Comparison of ENCODE assay signal across 1 cellular context in the genomic region with DNA sequence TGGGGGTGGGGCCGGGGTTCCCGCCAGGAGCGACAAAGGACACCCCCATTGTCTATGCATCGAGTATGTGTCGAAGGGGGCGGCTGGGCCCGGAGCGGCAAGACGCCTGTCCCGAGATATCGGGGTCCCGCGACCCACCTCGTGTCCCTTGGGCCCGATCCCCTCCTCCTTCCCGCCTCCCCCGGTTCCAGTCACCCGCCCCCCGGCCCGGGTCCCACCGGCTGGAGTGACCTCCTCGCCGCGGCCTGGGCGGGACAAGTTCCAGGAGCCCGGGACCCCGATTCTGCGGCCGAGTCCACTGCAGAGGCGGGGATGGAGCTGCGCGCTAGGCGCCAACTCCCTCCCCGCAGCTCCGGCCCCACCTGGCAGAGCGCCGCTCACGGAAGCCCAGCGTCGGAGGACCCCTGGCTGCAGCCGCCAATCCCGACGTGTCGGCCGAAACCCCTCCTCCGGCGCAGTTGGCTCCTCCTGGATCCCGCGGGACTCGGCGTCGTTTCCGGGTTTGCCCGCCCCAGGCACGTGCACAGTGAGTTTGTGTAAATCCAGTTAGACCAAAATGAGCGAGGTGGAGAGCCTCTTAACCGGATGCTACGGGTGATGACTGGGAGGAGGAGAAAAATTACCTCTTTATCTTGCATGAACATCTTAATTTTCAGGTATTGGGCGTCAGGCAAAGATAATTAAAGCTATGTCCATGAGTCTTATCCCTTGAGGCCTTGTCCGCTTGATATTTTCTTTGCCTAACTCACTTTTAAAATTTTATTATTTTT.
TF ChIP-seq lines count a peak whose summit lies in the region.

A gene (minus strand): TSS at position 434 of the 770 bp plus-strand sequence. CDS start 493 bp downstream, outside the sequence.

TF ChIP-seq in GM12878, 131 proteins besides CTCF, POLR2A, EP300 and RAD21 (continued from another document):
- TF ChIP-seq, protein P1, sequence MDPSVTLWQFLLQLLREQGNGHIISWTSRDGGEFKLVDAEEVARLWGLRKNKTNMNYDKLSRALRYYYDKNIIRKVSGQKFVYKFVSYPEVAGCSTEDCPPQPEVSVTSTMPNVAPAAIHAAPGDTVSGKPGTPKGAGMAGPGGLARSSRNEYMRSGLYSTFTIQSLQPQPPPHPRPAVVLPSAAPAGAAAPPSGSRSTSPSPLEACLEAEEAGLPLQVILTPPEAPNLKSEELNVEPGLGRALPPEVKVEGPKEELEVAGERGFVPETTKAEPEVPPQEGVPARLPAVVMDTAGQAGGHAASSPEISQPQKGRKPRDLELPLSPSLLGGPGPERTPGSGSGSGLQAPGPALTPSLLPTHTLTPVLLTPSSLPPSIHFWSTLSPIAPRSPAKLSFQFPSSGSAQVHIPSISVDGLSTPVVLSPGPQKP (IDR thresholded peaks at IDR 0.05; ENCODE audit: low read depth, low read length) = no peak
- TF ChIP-seq, protein P2, sequence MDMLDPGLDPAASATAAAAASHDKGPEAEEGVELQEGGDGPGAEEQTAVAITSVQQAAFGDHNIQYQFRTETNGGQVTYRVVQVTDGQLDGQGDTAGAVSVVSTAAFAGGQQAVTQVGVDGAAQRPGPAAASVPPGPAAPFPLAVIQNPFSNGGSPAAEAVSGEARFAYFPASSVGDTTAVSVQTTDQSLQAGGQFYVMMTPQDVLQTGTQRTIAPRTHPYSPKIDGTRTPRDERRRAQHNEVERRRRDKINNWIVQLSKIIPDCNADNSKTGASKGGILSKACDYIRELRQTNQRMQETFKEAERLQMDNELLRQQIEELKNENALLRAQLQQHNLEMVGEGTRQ (IDR thresholded peaks at IDR 0.05; ENCODE audit: borderline replicate concordance, low read depth, low read length) = peak; percentile 39; the same call in 1 of the 2 replicates
- TF ChIP-seq ETV6 (conservative IDR thresholded peaks at IDR 0.05 in 1 of 2, IDR thresholded peaks at IDR 0.05 in 1 of 2; ENCODE audit: borderline replicate concordance in 1 of 2, low read depth in 1 of 2) = 0 out of 4 replicates have a peak, but pooled peaks of 1 of the 2 experiments have one; percentile 16
- TF ChIP-seq, protein P3, sequence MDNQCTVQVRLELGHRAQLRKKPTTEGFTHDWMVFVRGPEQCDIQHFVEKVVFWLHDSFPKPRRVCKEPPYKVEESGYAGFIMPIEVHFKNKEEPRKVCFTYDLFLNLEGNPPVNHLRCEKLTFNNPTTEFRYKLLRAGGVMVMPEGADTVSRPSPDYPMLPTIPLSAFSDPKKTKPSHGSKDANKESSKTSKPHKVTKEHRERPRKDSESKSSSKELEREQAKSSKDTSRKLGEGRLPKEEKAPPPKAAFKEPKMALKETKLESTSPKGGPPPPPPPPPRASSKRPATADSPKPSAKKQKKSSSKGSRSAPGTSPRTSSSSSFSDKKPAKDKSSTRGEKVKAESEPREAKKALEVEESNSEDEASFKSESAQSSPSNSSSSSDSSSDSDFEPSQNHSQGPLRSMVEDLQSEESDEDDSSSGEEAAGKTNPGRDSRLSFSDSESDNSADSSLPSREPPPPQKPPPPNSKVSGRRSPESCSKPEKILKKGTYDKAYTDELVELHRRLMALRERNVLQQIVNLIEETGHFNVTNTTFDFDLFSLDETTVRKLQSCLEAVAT (IDR thresholded peaks at IDR 0.05) = peak; percentile 71
- 0 out of 3 replicates have a peak, but pooled peaks have one; percentile 35 for TF ChIP-seq POU2F2 (IDR thresholded peaks at IDR 0.05; ENCODE audit: borderline replicate concordance, low read depth, low read length)
- TF ChIP-seq ATF7 (IDR thresholded peaks at IDR 0.05; ENCODE audit: low read depth) = 0 out of 2 replicates have a peak, but pooled peaks have one; percentile 20
- peak; percentile 23 for TF ChIP-seq SP1 (IDR thresholded peaks at IDR 0.05; ENCODE audit: low read depth, low read length)
- peak; percentile 53; the same call in 1 of the 2 replicates for TF ChIP-seq TCF12 (IDR thresholded peaks at IDR 0.05; ENCODE audit: low read depth, low read length)
- peak; percentile 55 for TF ChIP-seq HCFC1 (IDR thresholded peaks at IDR 0.05; ENCODE audit: low read length)
- 0 out of 2 replicates have a peak, but pooled peaks have one; percentile 51 for TF ChIP-seq PML (IDR thresholded peaks at IDR 0.05; ENCODE audit: low read length)
- TF ChIP-seq ZNF217 (IDR thresholded peaks at IDR 0.05) = no peak
- TF ChIP-seq, protein P4, sequence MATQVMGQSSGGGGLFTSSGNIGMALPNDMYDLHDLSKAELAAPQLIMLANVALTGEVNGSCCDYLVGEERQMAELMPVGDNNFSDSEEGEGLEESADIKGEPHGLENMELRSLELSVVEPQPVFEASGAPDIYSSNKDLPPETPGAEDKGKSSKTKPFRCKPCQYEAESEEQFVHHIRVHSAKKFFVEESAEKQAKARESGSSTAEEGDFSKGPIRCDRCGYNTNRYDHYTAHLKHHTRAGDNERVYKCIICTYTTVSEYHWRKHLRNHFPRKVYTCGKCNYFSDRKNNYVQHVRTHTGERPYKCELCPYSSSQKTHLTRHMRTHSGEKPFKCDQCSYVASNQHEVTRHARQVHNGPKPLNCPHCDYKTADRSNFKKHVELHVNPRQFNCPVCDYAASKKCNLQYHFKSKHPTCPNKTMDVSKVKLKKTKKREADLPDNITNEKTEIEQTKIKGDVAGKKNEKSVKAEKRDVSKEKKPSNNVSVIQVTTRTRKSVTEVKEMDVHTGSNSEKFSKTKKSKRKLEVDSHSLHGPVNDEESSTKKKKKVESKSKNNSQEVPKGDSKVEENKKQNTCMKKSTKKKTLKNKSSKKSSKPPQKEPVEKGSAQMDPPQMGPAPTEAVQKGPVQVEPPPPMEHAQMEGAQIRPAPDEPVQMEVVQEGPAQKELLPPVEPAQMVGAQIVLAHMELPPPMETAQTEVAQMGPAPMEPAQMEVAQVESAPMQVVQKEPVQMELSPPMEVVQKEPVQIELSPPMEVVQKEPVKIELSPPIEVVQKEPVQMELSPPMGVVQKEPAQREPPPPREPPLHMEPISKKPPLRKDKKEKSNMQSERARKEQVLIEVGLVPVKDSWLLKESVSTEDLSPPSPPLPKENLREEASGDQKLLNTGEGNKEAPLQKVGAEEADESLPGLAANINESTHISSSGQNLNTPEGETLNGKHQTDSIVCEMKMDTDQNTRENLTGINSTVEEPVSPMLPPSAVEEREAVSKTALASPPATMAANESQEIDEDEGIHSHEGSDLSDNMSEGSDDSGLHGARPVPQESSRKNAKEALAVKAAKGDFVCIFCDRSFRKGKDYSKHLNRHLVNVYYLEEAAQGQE (IDR thresholded peaks at IDR 0.05; ENCODE audit: low read depth, low read length) = no peak
- TF ChIP-seq, protein P5, sequence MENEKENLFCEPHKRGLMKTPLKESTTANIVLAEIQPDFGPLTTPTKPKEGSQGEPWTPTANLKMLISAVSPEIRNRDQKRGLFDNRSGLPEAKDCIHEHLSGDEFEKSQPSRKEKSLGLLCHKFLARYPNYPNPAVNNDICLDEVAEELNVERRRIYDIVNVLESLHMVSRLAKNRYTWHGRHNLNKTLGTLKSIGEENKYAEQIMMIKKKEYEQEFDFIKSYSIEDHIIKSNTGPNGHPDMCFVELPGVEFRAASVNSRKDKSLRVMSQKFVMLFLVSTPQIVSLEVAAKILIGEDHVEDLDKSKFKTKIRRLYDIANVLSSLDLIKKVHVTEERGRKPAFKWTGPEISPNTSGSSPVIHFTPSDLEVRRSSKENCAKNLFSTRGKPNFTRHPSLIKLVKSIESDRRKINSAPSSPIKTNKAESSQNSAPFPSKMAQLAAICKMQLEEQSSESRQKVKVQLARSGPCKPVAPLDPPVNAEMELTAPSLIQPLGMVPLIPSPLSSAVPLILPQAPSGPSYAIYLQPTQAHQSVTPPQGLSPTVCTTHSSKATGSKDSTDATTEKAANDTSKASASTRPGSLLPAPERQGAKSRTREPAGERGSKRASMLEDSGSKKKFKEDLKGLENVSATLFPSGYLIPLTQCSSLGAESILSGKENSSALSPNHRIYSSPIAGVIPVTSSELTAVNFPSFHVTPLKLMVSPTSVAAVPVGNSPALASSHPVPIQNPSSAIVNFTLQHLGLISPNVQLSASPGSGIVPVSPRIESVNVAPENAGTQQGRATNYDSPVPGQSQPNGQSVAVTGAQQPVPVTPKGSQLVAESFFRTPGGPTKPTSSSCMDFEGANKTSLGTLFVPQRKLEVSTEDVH (IDR thresholded peaks at IDR 0.05; ENCODE audit: low read depth, partially characterized antibody) = no peak
- TF ChIP-seq MEF2B (IDR thresholded peaks at IDR 0.05; ENCODE audit: partially characterized antibody, poor library complexity, severe bottlenecking) = peak; percentile 76
- TF ChIP-seq RUNX3 (IDR thresholded peaks at IDR 0.05; ENCODE audit: low read length) = peak; percentile 32; the same call in 1 of the 2 replicates
- TF ChIP-seq EED (IDR thresholded peaks at IDR 0.05; ENCODE audit: low read depth) = no peak
- peak; percentile 100 for TF ChIP-seq BHLHE40 (IDR thresholded peaks at IDR 0.05; ENCODE audit: borderline replicate concordance in 1 of 2, low read depth in 2 of 2, low read length in 1 of 2)
- TF ChIP-seq, protein P6, sequence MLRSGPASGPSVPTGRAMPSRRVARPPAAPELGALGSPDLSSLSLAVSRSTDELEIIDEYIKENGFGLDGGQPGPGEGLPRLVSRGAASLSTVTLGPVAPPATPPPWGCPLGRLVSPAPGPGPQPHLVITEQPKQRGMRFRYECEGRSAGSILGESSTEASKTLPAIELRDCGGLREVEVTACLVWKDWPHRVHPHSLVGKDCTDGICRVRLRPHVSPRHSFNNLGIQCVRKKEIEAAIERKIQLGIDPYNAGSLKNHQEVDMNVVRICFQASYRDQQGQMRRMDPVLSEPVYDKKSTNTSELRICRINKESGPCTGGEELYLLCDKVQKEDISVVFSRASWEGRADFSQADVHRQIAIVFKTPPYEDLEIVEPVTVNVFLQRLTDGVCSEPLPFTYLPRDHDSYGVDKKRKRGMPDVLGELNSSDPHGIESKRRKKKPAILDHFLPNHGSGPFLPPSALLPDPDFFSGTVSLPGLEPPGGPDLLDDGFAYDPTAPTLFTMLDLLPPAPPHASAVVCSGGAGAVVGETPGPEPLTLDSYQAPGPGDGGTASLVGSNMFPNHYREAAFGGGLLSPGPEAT (IDR thresholded peaks at IDR 0.05; ENCODE audit: low read depth) = no peak
- peak; percentile 56; the same call in 1 of the 2 replicates for TF ChIP-seq CREM (IDR thresholded peaks at IDR 0.05; ENCODE audit: low read depth)
- TF ChIP-seq POLR2AphosphoS5 (IDR thresholded peaks at IDR 0.05; ENCODE audit: low read length) = peak; percentile 85
- TF ChIP-seq, protein P7, sequence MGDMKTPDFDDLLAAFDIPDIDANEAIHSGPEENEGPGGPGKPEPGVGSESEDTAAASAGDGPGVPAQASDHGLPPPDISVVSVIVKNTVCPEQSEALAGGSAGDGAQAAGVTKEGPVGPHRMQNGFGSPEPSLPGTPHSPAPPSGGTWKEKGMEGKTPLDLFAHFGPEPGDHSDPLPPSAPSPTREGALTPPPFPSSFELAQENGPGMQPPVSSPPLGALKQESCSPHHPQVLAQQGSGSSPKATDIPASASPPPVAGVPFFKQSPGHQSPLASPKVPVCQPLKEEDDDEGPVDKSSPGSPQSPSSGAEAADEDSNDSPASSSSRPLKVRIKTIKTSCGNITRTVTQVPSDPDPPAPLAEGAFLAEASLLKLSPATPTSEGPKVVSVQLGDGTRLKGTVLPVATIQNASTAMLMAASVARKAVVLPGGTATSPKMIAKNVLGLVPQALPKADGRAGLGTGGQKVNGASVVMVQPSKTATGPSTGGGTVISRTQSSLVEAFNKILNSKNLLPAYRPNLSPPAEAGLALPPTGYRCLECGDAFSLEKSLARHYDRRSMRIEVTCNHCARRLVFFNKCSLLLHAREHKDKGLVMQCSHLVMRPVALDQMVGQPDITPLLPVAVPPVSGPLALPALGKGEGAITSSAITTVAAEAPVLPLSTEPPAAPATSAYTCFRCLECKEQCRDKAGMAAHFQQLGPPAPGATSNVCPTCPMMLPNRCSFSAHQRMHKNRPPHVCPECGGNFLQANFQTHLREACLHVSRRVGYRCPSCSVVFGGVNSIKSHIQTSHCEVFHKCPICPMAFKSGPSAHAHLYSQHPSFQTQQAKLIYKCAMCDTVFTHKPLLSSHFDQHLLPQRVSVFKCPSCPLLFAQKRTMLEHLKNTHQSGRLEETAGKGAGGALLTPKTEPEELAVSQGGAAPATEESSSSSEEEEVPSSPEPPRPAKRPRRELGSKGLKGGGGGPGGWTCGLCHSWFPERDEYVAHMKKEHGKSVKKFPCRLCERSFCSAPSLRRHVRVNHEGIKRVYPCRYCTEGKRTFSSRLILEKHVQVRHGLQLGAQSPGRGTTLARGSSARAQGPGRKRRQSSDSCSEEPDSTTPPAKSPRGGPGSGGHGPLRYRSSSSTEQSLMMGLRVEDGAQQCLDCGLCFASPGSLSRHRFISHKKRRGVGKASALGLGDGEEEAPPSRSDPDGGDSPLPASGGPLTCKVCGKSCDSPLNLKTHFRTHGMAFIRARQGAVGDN (IDR thresholded peaks at IDR 0.05) = peak; percentile 81
- TF ChIP-seq CREB1 (IDR thresholded peaks at IDR 0.05; ENCODE audit: low read depth) = peak; percentile 79
- TF ChIP-seq, protein P8, sequence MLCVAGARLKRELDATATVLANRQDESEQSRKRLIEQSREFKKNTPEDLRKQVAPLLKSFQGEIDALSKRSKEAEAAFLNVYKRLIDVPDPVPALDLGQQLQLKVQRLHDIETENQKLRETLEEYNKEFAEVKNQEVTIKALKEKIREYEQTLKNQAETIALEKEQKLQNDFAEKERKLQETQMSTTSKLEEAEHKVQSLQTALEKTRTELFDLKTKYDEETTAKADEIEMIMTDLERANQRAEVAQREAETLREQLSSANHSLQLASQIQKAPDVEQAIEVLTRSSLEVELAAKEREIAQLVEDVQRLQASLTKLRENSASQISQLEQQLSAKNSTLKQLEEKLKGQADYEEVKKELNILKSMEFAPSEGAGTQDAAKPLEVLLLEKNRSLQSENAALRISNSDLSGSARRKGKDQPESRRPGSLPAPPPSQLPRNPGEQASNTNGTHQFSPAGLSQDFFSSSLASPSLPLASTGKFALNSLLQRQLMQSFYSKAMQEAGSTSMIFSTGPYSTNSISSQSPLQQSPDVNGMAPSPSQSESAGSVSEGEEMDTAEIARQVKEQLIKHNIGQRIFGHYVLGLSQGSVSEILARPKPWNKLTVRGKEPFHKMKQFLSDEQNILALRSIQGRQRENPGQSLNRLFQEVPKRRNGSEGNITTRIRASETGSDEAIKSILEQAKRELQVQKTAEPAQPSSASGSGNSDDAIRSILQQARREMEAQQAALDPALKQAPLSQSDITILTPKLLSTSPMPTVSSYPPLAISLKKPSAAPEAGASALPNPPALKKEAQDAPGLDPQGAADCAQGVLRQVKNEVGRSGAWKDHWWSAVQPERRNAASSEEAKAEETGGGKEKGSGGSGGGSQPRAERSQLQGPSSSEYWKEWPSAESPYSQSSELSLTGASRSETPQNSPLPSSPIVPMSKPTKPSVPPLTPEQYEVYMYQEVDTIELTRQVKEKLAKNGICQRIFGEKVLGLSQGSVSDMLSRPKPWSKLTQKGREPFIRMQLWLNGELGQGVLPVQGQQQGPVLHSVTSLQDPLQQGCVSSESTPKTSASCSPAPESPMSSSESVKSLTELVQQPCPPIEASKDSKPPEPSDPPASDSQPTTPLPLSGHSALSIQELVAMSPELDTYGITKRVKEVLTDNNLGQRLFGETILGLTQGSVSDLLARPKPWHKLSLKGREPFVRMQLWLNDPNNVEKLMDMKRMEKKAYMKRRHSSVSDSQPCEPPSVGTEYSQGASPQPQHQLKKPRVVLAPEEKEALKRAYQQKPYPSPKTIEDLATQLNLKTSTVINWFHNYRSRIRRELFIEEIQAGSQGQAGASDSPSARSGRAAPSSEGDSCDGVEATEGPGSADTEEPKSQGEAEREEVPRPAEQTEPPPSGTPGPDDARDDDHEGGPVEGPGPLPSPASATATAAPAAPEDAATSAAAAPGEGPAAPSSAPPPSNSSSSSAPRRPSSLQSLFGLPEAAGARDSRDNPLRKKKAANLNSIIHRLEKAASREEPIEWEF (IDR thresholded peaks at IDR 0.05; ENCODE audit: insufficient replicate concordance, low read depth, low read length) = no peak
